ENCODE assay signal across 24 cellular contexts in the genomic region with DNA sequence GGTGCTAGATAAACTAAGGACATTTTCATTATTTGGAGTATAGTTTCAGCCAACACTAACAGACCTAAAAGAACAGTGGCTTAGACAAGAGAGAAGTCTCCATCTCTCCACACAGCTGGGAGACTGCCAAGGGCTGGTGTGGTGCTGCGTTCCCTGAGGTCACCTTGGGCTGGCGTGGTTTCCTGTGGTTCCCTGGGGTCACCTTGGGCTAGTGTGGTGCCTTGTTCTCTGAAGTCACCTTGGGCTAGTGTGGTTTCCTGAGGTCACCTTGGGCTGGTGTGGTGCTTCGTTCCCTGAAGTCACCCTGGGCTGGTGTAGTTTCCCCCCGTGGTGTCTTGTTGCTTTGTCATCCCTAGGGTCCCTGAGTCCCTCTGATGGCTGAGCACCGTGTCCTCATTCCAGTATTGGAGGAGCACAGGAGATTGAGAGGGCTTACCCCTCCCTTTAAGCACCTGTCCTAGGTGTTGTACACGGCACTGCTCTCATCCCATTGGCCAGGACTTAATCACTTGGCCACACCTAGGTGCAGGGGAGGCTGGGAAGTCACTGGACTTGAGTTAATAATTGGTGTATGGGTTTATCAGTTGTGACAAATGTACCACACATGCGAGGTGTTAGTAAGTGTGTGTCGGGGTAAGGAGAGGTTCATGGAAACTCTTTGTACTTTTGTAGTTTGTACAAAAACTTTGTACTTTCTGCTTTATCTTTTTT. TPM values are rescaled to one million over a fixed set of nuclear protein-coding genes. Genes with fewer than 3 reads are reported as not detected.
DNase-seq lines count a peak whose midpoint lies in the region; ATAC-seq, FAIRE-seq and TF ChIP-seq lines count a peak whose summit lies in the region.
"Had no signal": no experiment of that assay in that cellular context is flagged by ENCODE, and none has a peak within 500 bp of the region (broad histone marks: within the 10 kb centered on the region; RNA-seq: fewer than 3 reads in every experiment).

No MANE protein-coding gene starts in this region.

- no peaks in the 10 kb centered on the region for H4K20me1 ChIP-seq in mammary epithelial cell (ENCODE audit: insufficient read depth, low read length)

- FAIRE-seq in bronchial epithelial cell (lab: Jason Lieb, UNC): peak; percentile 50
- FAIRE-seq: A549 had no signal

- H3K36me3 ChIP-seq in mammary epithelial cell (ENCODE audit: insufficient read depth, low read length) (peaks cover 16% of the 10 kb centered on the region), bronchial epithelial cell (ENCODE audit: control insufficient read depth, insufficient read depth, low read length) (peaks cover 21% of the 10 kb centered on the region), mucosa of descending colon (ENCODE audit: low read depth) (peaks cover 30% of the 10 kb centered on the region), stomach (peaks cover 59 to 100% (median 100%) of the 10 kb centered on the region in 4 donors)

- no peak overlapping the region for H3K9ac ChIP-seq in mammary epithelial cell (ENCODE audit: insufficient read depth, low read length)

- TF ChIP-seq POLR2A in stomach (IDR thresholded peaks at IDR 0.05): no peak

- in situ Hi-C loops in mammary epithelial cell (cut with MboI; ENCODE audit: low sequenced_read_pairs in 2 of 2): no loop called here

- peaks cover 4% of the 10 kb centered on the region for H3K79me2 ChIP-seq in mammary epithelial cell (ENCODE audit: insufficient read depth, low read length)

- no peaks in the 10 kb centered on the region for H3K4me1 ChIP-seq in mammary epithelial cell (ENCODE audit: insufficient read depth, low read length)
- no peaks in the 10 kb centered on the region for H3K4me1 ChIP-seq in mucosa of descending colon (ENCODE audit: low read depth)
- H3K4me1 ChIP-seq in stomach: no peaks in the 10 kb centered on the region
- H3K4me1 ChIP-seq: A549, SJSA1 had no signal

- intact Hi-C loops in MCF 10A (cut with micrococcal nuclease) (no loop called here), mammary epithelial cell (cut with micrococcal nuclease) (no loop called here), mucosa of descending colon (cut with DNase I, micrococcal nuclease) (no loop called here), stomach (cut with DNase I; ENCODE audit: low total_unique reads) (no loop called here), posterior vena cava (cut with DNase I) (no loop called here)

- H3K9me3 ChIP-seq in mammary epithelial cell (replicated peaks; ENCODE audit: insufficient read depth, low read length): no peaks in the 10 kb centered on the region
- H3K9me3 ChIP-seq in mucosa of descending colon: no peaks in the 10 kb centered on the region
- H3K9me3 ChIP-seq in stomach: no peaks in the 10 kb centered on the region
- H3K9me3 ChIP-seq: A549, MG63, SJSA1 had no signal

- H3K9me3 Mint-ChIP-seq in MCF 10A (ENCODE audit: unreplicated experiment): no peaks in the 10 kb centered on the region
- H3K9me3 Mint-ChIP-seq: CD4-positive, alpha-beta T cell had no signal

- H3K4me1 Mint-ChIP-seq in MCF 10A (ENCODE audit: insufficient read depth, unreplicated experiment): no peaks in the 10 kb centered on the region

- TF ChIP-seq CTCF in MCF 10A (IDR thresholded peaks at IDR 0.05; ENCODE audit: unreplicated experiment) (no peak), mammary epithelial cell (conservative IDR thresholded peaks at IDR 0.05 in 1 of 2, IDR thresholded peaks at IDR 0.05 in 1 of 2; ENCODE audit: extremely low read depth in 1 of 2, insufficient read depth in 1 of 2, low read depth in 1 of 2, low read length in 2 of 2) (no peak), bronchial epithelial cell (IDR thresholded peaks at IDR 0.05; ENCODE audit: insufficient read depth, low read length, severe bottlenecking) (no peak), mucosa of descending colon (IDR thresholded peaks at IDR 0.05) (no peak), stomach (IDR thresholded peaks at IDR 0.05) (no peak)

- H2AFZ ChIP-seq in mammary epithelial cell (ENCODE audit: low read depth, low read length): no peak overlapping the region

- H3K36me3 Mint-ChIP-seq in MCF 10A (ENCODE audit: insufficient read depth, unreplicated experiment): peaks cover 70% of the 10 kb centered on the region

- WGBS in mammary epithelial cell (ENCODE audit: low coverage, missing lambda C conversion rate): 89% methylated on average over 5 of the region's 8 CpGs
- 53 to 69% (median 59%) methylated on average over 8 of the region's 8 CpGs for WGBS in stomach, 5 donors

- no peaks in the 10 kb centered on the region for H3K27me3 Mint-ChIP-seq in MCF 10A (ENCODE audit: insufficient read depth, unreplicated experiment)
- H3K27me3 Mint-ChIP-seq: CD4-positive, alpha-beta T cell had no signal

- H3K4me2 ChIP-seq in mammary epithelial cell (ENCODE audit: insufficient read depth, low read depth, low read length): no peak overlapping the region
- H3K4me2 ChIP-seq: A549 had no signal

- CTCF ChIA-PET in MCF 10A (lab: Yijun Ruan, JAX) (interaction anchor here (0.6 to 0.7 kb wide), 2 partner anchors 575 to 669 kb away, joined by 3 to 5 read pairs; no protein-coding TSS in a partner anchor), mammary epithelial cell (lab: Charles Lee; ENCODE audit: low non-redundant PET) (no interaction called here)

- H3K27me3 ChIP-seq in mammary epithelial cell (ENCODE audit: insufficient read depth, low read length) (no peaks in the 10 kb centered on the region), bronchial epithelial cell (ENCODE audit: control insufficient read depth, insufficient read depth, low read length) (no peaks in the 10 kb centered on the region), stomach (no peaks in the 10 kb centered on the region)
- H3K27me3 ChIP-seq: MG63, SJSA1 had no signal

- ATAC-seq in mucosa of descending colon: peak; percentile 61
- no peak for ATAC-seq in HG02840 (IDR thresholded peaks at IDR 0.05; ENCODE audit: low FRiP score, unreplicated experiment)
- ATAC-seq: A549, Panc1 had no signal

- H3K27ac ChIP-seq in mammary epithelial cell (ENCODE audit: insufficient read depth, low read depth, low read length) (no peak overlapping the region), stomach (peak overlapping the region in 1 of 5 donors; percentile 11)
- H3K27ac ChIP-seq: A549, SJSA1 had no signal

- BruUV-seq in MCF 10A (replicated peaks; lab: Mats Ljungman, UMichigan) (no TSS peak), mammary epithelial cell (replicated peaks; lab: Mats Ljungman, UMichigan) (no TSS peak)

- H3K27ac Mint-ChIP-seq in MCF 10A (ENCODE audit: low read depth, unreplicated experiment): peak overlapping the region; percentile 79
- H3K27ac Mint-ChIP-seq: CD4-positive, alpha-beta T cell had no signal

- DNase-seq in MCF 10A (ENCODE audit: unreplicated experiment) (no peak), mammary epithelial cell (no peak), bronchial epithelial cell (ENCODE audit: low read depth) (no peak), mucosa of descending colon (no peak), stomach (peak; percentile 37), posterior vena cava (ENCODE audit: low spot score) (no peak), SK-N-DZ (ENCODE audit: low spot score) (no peak)
- DNase-seq: CD4-positive, alpha-beta T cell; DMS153; GDM1; GOT3; IMR-90; Karpas-422; MG63; NCI-H1092; NCI-H1436 treated with DMSO at 0.1 percent for 48 hours; NCI-H2029; NCI-H2171; NCI-H69 had no signal

- H3K4me3 ChIP-seq in mammary epithelial cell (replicated peaks in 1 of 3; ENCODE audit: insufficient read depth in 1 of 3, low read depth in 2 of 3, low read length in 3 of 3): no peak overlapping the region
- H3K4me3 ChIP-seq in bronchial epithelial cell (ENCODE audit: low read depth, low read length): no peak overlapping the region
- no peak overlapping the region for H3K4me3 ChIP-seq in mucosa of descending colon
- no peak overlapping the region for H3K4me3 ChIP-seq in stomach
- H3K4me3 ChIP-seq: A549, MG63, SJSA1 had no signal

- no peak for TF ChIP-seq EP300 in stomach (IDR thresholded peaks at IDR 0.05)

- H3K4me3 Mint-ChIP-seq in MCF 10A (ENCODE audit: unreplicated experiment): no peak overlapping the region
- H3K4me3 Mint-ChIP-seq: CD4-positive, alpha-beta T cell had no signal

- POLR2A ChIA-PET in MCF 10A (lab: Yijun Ruan, JAX): no interaction called here

- dilution Hi-C loops in mammary epithelial cell (cut with HindIII; ENCODE audit: low sequenced_read_pairs): loop anchor here (5.0 kb wide), 2 partner anchors 52 to 83 kb away; partner anchors contain the start of gene PARVB

RNA-seq across cellular contexts. Expression of gene SAMM50, which starts 14.9 kb away (rescaled TPM):
- total RNA-seq in MCF 10A (2022) (26.1 and 29.5 TPM in 2 replicates), mammary epithelial cell (10 to 100 TPM; 49.0 to 49.2 TPM), bronchial epithelial cell (28.7 and 32.6 TPM in 2 replicates), mucosa of descending colon (10 to 100 TPM; 37.7 to 52.0 (median 48.0) TPM), stomach (10 to 100 TPM; 18.7 to 52.1 (median 27.8) TPM), posterior vena cava (10 to 100 TPM; 20.8 to 25.6 TPM)
- polyA plus RNA-seq in mammary epithelial cell (48.5 TPM), stomach (10 to 100 TPM; 31.8 to 54.7 (median 34.9) TPM)
- polyA minus RNA-seq in mammary epithelial cell: 66.5 TPM
- polyA plus RNA-seq in SK-N-DZ (2014; cell fraction: cytosol; rRNA removed): 66.0 and 68.8 TPM in 2 replicates
- 36.1 and 38.8 TPM in 2 replicates for polyA plus RNA-seq in SK-N-DZ (2014; cell fraction: nucleus; rRNA removed)

RNA-seq across cellular contexts. Expression of gene PNPLA3, which starts 46.6 kb away (rescaled TPM):
- total RNA-seq in MCF 10A (2022) (4.1 and 4.2 TPM in 2 replicates), mammary epithelial cell (10 to 100 TPM in 1 of 2 donors, 1 to 10 TPM in 1; 6.2 to 13.2 TPM), bronchial epithelial cell (1.3 and 1.7 TPM in 2 replicates), mucosa of descending colon (under 1 TPM; 0.16 to 0.23 (median 0.22) TPM), stomach (under 1 TPM in 2 of 5 donors, not detected in 3; 0.58 to 0.73 TPM), posterior vena cava (under 1 TPM in 1 of 2 donors, not detected in 1; 0.51 TPM)
- polyA plus RNA-seq in mammary epithelial cell (9.2 TPM), stomach (under 1 TPM in 2 of 3 donors, not detected in 1; 0.12 to 0.35 TPM)
- 48.0 TPM for polyA minus RNA-seq in mammary epithelial cell
- polyA plus RNA-seq in SK-N-DZ (2014; cell fraction: cytosol; rRNA removed): 6.3 and 8.1 TPM in 2 replicates
- polyA plus RNA-seq in SK-N-DZ (2014; cell fraction: nucleus; rRNA removed): 8.0 and 11.0 TPM in 2 replicates
- total RNA-seq: CD4-positive, alpha-beta T cell had no signal

RNA-seq across cellular contexts. Expression of gene PARVB, which starts 53.9 kb away (rescaled TPM):
- total RNA-seq in MCF 10A (2022) (17.2 and 26.0 TPM in 2 replicates), mammary epithelial cell (10 to 100 TPM; 16.2 to 26.3 TPM), bronchial epithelial cell (3.4 and 6.0 TPM in 2 replicates), mucosa of descending colon (10 to 100 TPM in 2 of 3 donors, 1 to 10 TPM in 1; 5.2 to 35.7 (median 14.9) TPM), stomach (100 to 1,000 TPM in 1 of 5 donors, 10 to 100 TPM in 2, 1 to 10 TPM in 2; 2.9 to 143 (median 19.6) TPM), posterior vena cava (10 to 100 TPM; 49.6 to 51.1 TPM)
- polyA plus RNA-seq in mammary epithelial cell (34.3 TPM), stomach (10 to 100 TPM in 2 of 3 donors, 1 to 10 TPM in 1; 6.7 to 24.5 (median 18.5) TPM)
- 57.6 TPM for polyA minus RNA-seq in mammary epithelial cell
- 0.10 TPM in 2 replicates for polyA plus RNA-seq in SK-N-DZ (2014; cell fraction: cytosol; rRNA removed)
- 1.1 TPM in 1 of 2 replicates, not detected in the other for polyA plus RNA-seq in SK-N-DZ (2014; cell fraction: nucleus; rRNA removed)
- total RNA-seq: HT-29 had no signal
